In genomic region chr17:59155439-59156177, GRCh38 we compare ENCODE assay signal across 8 cellular contexts. TPM values are rescaled to one million over a fixed set of nuclear protein-coding genes. Genes with fewer than 3 reads are reported as not detected.
A peak's percentile ranks its signal among the peaks of the same experiment; 100 is the strongest.
DNase-seq lines count a peak whose midpoint lies in the region; ATAC-seq, FAIRE-seq and TF ChIP-seq lines count a peak whose summit lies in the region.

Gene PRR11 (plus strand): TSS chr17:59155746. CDS start chr17:59169753, 14,007 bp downstream.

- no peaks in the 10 kb centered on the region for H3K36me3 ChIP-seq in psoas muscle (ENCODE audit: insufficient read depth in 1 of 2, low read depth in 1 of 2)

- 0 to 1% (median 1%) methylated on average over 25 of the region's 25 CpGs for WGBS in psoas muscle, 3 donors

- peak within 1 kb of the TSS; percentile 66 for H3K27ac ChIP-seq in psoas muscle

- intact Hi-C loops in left ventricle myocardium superior (cut with micrococcal nuclease) (no loop called here), psoas muscle (cut with DNase I) (no loop called here)

- H3K27me3 ChIP-seq in psoas muscle (ENCODE audit: insufficient read depth in 3 of 3, low read length in 2 of 3), result no peaks in the 10 kb centered on the region

- no peak for FAIRE-seq in GM12892 (lab: Jason Lieb, UNC)

- no peak for TF ChIP-seq CTCF in psoas muscle (IDR thresholded peaks at IDR 0.05)

- H3K4me3 ChIP-seq in psoas muscle, result peak within 1 kb of the TSS; percentile 74

- ATAC-seq in HG02610 (IDR thresholded peaks at IDR 0.05; ENCODE audit: unreplicated experiment) (peak; percentile 90), left ventricle myocardium superior (peak; percentile 95), psoas muscle (peak; percentile 93 to 97 (median 96))

- H3K9me3 ChIP-seq in psoas muscle, result no peaks in the 10 kb centered on the region

- peaks cover 20% of the 10 kb centered on the region for H3K4me1 ChIP-seq in psoas muscle

- DNase-seq in GM12892 (ENCODE audit: insufficient read length) (peak; percentile 62), NCI-H1092 treated with DMSO at 0.1 percent for 48 hours (lab: John Stamatoyannopoulos, UW) (peak; percentile 100), T-helper 1 cell (peak; percentile 88 to 100 (median 94)), amygdala (lab: John Stamatoyannopoulos, UW) (peak in 53 of 56 donors; percentile 82 to 100 (median 100)), left ventricle myocardium superior (peak; percentile 91), psoas muscle (peak; percentile 88 to 94), putamen (ENCODE audit: low spot score) (no peak)

- no peak; the same call in 1 of the 2 replicates for TF ChIP-seq POLR2A in GM12892 (IDR thresholded peaks at IDR 0.05; ENCODE audit: low read depth, low read length)

RNA-seq across cellular contexts. Expression of gene PRR11, which starts in this region (rescaled TPM):
- 24.3 TPM for polyA plus RNA-seq in GM12892 (2012; ENCODE audit: missing spikeins)
- 1.1 TPM for total RNA-seq in left ventricle myocardium superior
- 1 to 10 TPM in 1 of 4 donors, under 1 TPM in 3; 0.34 to 1.0 (median 0.62) TPM for total RNA-seq in psoas muscle
- polyA plus RNA-seq in psoas muscle, result 1 to 10 TPM in 1 of 3 donors, under 1 TPM in 2; 0.28 to 2.3 (median 0.44) TPM
